In the genomic region with DNA sequence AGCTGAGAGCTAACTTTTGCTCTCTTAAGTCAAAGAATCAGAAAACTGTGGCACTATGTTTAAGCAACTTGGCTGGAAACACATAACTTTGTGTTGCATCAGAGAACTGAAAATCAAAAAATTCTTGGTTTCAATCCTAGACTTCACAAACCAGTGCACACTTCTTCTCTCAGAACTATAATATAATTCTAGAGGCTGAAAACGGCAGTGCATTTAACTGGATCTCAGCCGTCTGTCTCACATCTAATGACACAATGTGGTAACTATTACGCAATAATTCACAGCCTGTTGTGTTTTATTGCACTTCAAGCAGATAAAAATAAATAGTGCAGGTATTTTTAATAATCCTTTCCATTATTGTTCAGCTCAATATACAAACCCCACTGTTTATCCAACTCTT, we compare ENCODE assay signal across 2 cellular contexts.
A peak's percentile ranks its signal among the peaks of the same experiment; 100 is the strongest.
TF ChIP-seq lines count a peak whose summit lies in the region.

No MANE protein-coding gene starts in this region.

TF ChIP-seq in GM12878, 131 proteins besides CTCF, POLR2A, EP300 and RAD21 (continued from another document):
- TF ChIP-seq, protein P1, sequence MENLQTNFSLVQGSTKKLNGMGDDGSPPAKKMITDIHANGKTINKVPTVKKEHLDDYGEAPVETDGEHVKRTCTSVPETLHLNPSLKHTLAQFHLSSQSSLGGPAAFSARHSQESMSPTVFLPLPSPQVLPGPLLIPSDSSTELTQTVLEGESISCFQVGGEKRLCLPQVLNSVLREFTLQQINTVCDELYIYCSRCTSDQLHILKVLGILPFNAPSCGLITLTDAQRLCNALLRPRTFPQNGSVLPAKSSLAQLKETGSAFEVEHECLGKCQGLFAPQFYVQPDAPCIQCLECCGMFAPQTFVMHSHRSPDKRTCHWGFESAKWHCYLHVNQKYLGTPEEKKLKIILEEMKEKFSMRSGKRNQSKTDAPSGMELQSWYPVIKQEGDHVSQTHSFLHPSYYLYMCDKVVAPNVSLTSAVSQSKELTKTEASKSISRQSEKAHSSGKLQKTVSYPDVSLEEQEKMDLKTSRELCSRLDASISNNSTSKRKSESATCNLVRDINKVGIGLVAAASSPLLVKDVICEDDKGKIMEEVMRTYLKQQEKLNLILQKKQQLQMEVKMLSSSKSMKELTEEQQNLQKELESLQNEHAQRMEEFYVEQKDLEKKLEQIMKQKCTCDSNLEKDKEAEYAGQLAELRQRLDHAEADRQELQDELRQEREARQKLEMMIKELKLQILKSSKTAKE (IDR thresholded peaks at IDR 0.05; ENCODE audit: low read depth, poor library complexity, severe bottlenecking): no peak
- TF ChIP-seq SPI1 (IDR thresholded peaks at IDR 0.05; ENCODE audit: borderline replicate concordance, insufficient read depth, low read depth, low read length) (no peak), BHLHE40 (IDR thresholded peaks at IDR 0.05; ENCODE audit: borderline replicate concordance in 1 of 2, low read depth in 2 of 2, low read length in 1 of 2) (no peak), PML (IDR thresholded peaks at IDR 0.05; ENCODE audit: low read length) (no peak)

TF ChIP-seq in HepG2, 621 proteins besides CTCF, POLR2A, EP300 and RAD21 (continued from another document):
- TF ChIP-seq, protein P2, sequence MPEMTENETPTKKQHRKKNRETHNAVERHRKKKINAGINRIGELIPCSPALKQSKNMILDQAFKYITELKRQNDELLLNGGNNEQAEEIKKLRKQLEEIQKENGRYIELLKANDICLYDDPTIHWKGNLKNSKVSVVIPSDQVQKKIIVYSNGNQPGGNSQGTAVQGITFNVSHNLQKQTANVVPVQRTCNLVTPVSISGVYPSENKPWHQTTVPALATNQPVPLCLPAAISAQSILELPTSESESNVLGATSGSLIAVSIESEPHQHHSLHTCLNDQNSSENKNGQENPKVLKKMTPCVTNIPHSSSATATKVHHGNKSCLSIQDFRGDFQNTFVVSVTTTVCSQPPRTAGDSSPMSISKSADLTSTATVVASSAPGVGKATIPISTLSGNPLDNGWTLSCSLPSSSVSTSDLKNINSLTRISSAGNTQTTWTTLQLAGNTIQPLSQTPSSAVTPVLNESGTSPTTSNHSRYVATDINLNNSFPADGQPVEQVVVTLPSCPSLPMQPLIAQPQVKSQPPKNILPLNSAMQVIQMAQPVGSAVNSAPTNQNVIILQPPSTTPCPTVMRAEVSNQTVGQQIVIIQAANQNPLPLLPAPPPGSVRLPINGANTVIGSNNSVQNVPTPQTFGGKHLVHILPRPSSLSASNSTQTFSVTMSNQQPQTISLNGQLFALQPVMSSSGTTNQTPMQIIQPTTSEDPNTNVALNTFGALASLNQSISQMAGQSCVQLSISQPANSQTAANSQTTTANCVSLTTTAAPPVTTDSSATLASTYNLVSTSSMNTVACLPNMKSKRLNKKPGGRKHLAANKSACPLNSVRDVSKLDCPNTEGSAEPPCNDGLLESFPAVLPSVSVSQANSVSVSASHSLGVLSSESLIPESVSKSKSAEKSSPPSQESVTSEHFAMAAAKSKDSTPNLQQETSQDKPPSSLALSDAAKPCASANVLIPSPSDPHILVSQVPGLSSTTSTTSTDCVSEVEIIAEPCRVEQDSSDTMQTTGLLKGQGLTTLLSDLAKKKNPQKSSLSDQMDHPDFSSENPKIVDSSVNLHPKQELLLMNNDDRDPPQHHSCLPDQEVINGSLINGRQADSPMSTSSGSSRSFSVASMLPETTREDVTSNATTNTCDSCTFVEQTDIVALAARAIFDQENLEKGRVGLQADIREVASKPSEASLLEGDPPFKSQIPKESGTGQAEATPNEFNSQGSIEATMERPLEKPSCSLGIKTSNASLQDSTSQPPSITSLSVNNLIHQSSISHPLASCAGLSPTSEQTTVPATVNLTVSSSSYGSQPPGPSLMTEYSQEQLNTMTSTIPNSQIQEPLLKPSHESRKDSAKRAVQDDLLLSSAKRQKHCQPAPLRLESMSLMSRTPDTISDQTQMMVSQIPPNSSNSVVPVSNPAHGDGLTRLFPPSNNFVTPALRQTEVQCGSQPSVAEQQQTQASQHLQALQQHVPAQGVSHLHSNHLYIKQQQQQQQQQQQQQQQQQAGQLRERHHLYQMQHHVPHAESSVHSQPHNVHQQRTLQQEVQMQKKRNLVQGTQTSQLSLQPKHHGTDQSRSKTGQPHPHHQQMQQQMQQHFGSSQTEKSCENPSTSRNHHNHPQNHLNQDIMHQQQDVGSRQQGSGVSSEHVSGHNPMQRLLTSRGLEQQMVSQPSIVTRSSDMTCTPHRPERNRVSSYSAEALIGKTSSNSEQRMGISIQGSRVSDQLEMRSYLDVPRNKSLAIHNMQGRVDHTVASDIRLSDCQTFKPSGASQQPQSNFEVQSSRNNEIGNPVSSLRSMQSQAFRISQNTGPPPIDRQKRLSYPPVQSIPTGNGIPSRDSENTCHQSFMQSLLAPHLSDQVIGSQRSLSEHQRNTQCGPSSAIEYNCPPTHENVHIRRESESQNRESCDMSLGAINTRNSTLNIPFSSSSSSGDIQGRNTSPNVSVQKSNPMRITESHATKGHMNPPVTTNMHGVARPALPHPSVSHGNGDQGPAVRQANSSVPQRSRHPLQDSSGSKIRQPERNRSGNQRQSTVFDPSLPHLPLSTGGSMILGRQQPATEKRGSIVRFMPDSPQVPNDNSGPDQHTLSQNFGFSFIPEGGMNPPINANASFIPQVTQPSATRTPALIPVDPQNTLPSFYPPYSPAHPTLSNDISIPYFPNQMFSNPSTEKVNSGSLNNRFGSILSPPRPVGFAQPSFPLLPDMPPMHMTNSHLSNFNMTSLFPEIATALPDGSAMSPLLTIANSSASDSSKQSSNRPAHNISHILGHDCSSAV (CRISPR knock-in tag; IDR thresholded peaks at IDR 0.05; ENCODE audit: borderline replicate concordance): no peak
- TF ChIP-seq ZFY (CRISPR knock-in tag; IDR thresholded peaks at IDR 0.05) (no peak), BORCS8-MEF2B (CRISPR knock-in tag; IDR thresholded peaks at IDR 0.05) (no peak), ZNF121 (CRISPR knock-in tag; IDR thresholded peaks at IDR 0.05) (no peak), ETS1 (CRISPR knock-in tag; IDR thresholded peaks at IDR 0.05) (no peak), RARA (CRISPR knock-in tag; IDR thresholded peaks at IDR 0.05) (no peak), CEBPG (CRISPR knock-in tag; IDR thresholded peaks at IDR 0.05) (peak; percentile 47; the same call in 1 of the 2 replicates), CEBPB (IDR thresholded peaks at IDR 0.05; ENCODE audit: borderline replicate concordance, low read depth, low read length) (peak; percentile 90), RXRA (CRISPR knock-in tag; IDR thresholded peaks at IDR 0.05) (no peak), KDM3A (CRISPR knock-in tag; IDR thresholded peaks at IDR 0.05; ENCODE audit: low read depth) (no peak), MEIS1 (CRISPR knock-in tag; IDR thresholded peaks at IDR 0.05; ENCODE audit: borderline replicate concordance) (no peak), ZNF263 (CRISPR knock-in tag; IDR thresholded peaks at IDR 0.05) (no peak)
- TF ChIP-seq, protein P3, sequence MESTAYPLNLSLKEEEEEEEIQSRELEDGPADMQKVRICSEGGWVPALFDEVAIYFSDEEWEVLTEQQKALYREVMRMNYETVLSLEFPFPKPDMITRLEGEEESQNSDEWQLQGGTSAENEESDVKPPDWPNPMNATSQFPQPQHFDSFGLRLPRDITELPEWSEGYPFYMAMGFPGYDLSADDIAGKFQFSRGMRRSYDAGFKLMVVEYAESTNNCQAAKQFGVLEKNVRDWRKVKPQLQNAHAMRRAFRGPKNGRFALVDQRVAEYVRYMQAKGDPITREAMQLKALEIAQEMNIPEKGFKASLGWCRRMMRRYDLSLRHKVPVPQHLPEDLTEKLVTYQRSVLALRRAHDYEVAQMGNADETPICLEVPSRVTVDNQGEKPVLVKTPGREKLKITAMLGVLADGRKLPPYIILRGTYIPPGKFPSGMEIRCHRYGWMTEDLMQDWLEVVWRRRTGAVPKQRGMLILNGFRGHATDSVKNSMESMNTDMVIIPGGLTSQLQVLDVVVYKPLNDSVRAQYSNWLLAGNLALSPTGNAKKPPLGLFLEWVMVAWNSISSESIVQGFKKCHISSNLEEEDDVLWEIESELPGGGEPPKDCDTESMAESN (CRISPR knock-in tag; conservative IDR thresholded peaks at IDR 0.05): no peak
- TF ChIP-seq, protein P4, sequence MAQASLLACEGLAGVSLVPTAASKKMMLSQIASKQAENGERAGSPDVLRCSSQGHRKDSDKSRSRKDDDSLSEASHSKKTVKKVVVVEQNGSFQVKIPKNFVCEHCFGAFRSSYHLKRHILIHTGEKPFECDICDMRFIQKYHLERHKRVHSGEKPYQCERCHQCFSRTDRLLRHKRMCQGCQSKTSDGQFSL (CRISPR knock-in tag; IDR thresholded peaks at IDR 0.05): no peak
